In the genomic region with DNA sequence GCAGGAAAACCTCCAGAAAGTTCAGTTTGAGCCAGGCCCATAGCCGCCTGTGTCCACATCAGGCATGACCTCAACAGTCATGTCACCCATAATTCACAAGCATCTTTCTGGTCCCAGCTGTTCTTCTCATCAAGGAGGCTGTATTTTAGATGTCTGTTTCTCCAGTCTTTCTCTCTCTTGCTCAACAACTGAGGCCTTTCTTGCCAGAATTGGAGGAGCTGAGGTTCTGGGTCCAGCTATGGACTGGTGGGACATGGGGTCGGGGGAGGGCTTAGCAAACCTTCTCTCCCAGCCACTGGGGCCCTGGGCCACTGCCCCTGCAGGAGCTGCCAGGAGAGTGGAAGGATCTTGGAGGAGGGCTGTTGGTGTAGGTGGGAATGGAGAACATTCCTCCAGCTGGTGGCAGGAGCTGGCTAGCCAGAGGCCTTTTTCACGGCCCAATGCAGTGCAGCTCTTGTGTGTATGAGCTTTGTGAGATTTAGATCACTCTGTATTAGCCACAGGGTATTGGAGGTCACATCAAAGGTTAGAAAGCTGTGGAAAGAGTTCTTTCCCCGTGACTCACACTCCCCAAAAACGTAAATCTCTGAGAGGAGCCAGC, we compare ENCODE assay signal across 9 cellular contexts. TPM values are rescaled to one million over a fixed set of nuclear protein-coding genes. Genes with fewer than 3 reads are reported as not detected.
DNase-seq lines count a peak whose midpoint lies in the region; ATAC-seq and TF ChIP-seq lines count a peak whose summit lies in the region.
"Had no signal": no experiment of that assay in that cellular context is flagged by ENCODE, and none has a peak within 500 bp of the region (broad histone marks: within the 10 kb centered on the region; RNA-seq: fewer than 3 reads in every experiment).

No MANE protein-coding gene starts in this region.

- H3K27me3 ChIP-seq in adipocyte (replicated peaks; ENCODE audit: control insufficient read depth, insufficient read depth, low read length), result peaks cover 5% of the 10 kb centered on the region

- H3K9me3 ChIP-seq in adipocyte (ENCODE audit: control insufficient read depth, low read length), result no peaks in the 10 kb centered on the region
- H3K9me3 ChIP-seq: spleen had no signal

- H3K4me3 Mint-ChIP-seq in natural killer cell, result no peak overlapping the region

- intact Hi-C loops in left ventricle myocardium superior (cut with micrococcal nuclease) (no loop called here), natural killer cell (cut with micrococcal nuclease) (no loop called here)

- ATAC-seq in left ventricle myocardium superior (peak; percentile 71), GM19463 (IDR thresholded peaks at IDR 0.05; ENCODE audit: unreplicated experiment) (no peak), GM18858 (IDR thresholded peaks at IDR 0.05; ENCODE audit: unreplicated experiment) (no peak), natural killer cell (no peak)

- peak overlapping the region; percentile 46 for H3K9ac ChIP-seq in adipocyte (ENCODE audit: low read length)

- peaks cover 41% of the 10 kb centered on the region for H3K4me1 ChIP-seq in adipocyte (ENCODE audit: control insufficient read depth, insufficient read depth, low read length)

- no peak overlapping the region for H3K4me3 ChIP-seq in adipocyte (ENCODE audit: low read length)
- no peak overlapping the region for H3K4me3 ChIP-seq in skeletal muscle cell (ENCODE audit: low read depth, low read length)

- peaks cover 7 to 12% of the 10 kb centered on the region in 2 donors for H3K27me3 Mint-ChIP-seq in natural killer cell (ENCODE audit: low read depth in 2 of 2)

- TF ChIP-seq CTCF in natural killer cell (IDR thresholded peaks at IDR 0.05), result no peak

- no peak overlapping the region for H3K27ac Mint-ChIP-seq in natural killer cell

- peak; percentile 73 for DNase-seq in GM04504 (ENCODE audit: low read depth)
- peak; percentile 84 for DNase-seq in adipocyte (ENCODE audit: low read depth)
- no peak for DNase-seq in left ventricle myocardium superior
- DNase-seq in skeletal muscle cell (ENCODE audit: low read depth), result peak; percentile 74
- no peak for DNase-seq in natural killer cell
- no peak for DNase-seq in activated CD4-positive, CD25-positive, alpha-beta regulatory T cell treated with anti-CD3 and anti-CD28 coated beads, Interleukin-2, amount 50 U/mL, for 72 hours

- peaks cover 4 to 9% of the 10 kb centered on the region in 2 donors for H3K4me1 Mint-ChIP-seq in natural killer cell

- H3K36me3 Mint-ChIP-seq in natural killer cell, result no peaks in the 10 kb centered on the region

- no peaks in the 10 kb centered on the region for H3K9me3 Mint-ChIP-seq in natural killer cell

- H3K36me3 ChIP-seq in adipocyte (ENCODE audit: control insufficient read depth, insufficient read depth, low read length, severe bottlenecking), result no peaks in the 10 kb centered on the region
- H3K36me3 ChIP-seq: spleen had no signal

RNA-seq across cellular contexts. Expression of a gene that starts 23.5 kb away (rescaled TPM):
- total RNA-seq in left ventricle myocardium superior (27.4 TPM), natural killer cell (10 to 100 TPM in 2 of 3 donors, 1 to 10 TPM in 1; 8.1 to 12.6 (median 11.4) TPM)

Comparison
In these comparisons a context has a peak if more than half of its experiments do, and no peak if none do; other contexts are left out.
1. DNase-seq: peak in GM04504 (single experiment), adipocyte (single experiment) and skeletal muscle cell (single experiment); none in left ventricle myocardium superior (single experiment), natural killer cell (single experiment) and activated CD4-positive, CD25-positive, alpha-beta regulatory T cell treated with anti-CD3 and anti-CD28 coated beads, Interleukin-2, amount 50 U/mL, for 72 hours (single experiment).